Comparison of ENCODE assay signal across 13 cellular contexts in the genomic region with DNA sequence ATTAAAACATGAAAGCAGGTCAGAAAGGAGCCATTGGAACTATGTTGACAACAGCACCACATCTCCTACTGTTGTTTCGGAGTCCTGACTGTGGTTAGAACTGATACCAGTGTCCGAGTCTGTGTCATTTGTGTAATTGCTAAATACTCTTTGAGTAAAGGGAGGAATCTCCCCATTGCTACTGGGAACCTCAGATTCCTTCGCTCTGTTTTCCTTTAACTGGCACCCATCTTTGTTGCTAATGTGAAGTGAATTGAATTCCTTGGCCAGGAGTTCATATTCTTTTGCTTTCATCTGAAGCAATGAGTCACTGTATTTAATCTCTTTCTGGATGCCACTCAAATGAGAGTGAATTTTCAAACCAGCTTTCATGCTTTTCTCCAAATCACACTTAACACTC. TPM values are rescaled to one million over a fixed set of nuclear protein-coding genes. Genes with fewer than 3 reads are reported as not detected.
DNase-seq lines count a peak whose midpoint lies in the region; ATAC-seq and TF ChIP-seq lines count a peak whose summit lies in the region.
"Had no signal": no experiment of that assay in that cellular context is flagged by ENCODE, and none has a peak within 500 bp of the region (broad histone marks: within the 10 kb centered on the region; RNA-seq: fewer than 3 reads in every experiment).

No MANE protein-coding gene starts in this region.

- TF ChIP-seq CTCF in A673 (conservative IDR thresholded peaks at IDR 0.05; ENCODE audit: low read depth, low read length) (no peak), HCT116 (IDR thresholded peaks at IDR 0.05 in 2 of 3, conservative IDR thresholded peaks at IDR 0.05 in 1 of 3; ENCODE audit: borderline replicate concordance in 1 of 3, insufficient read depth in 1 of 3, low read depth in 2 of 3, low read length in 2 of 3) (no peak), astrocyte of the cerebellum (IDR thresholded peaks at IDR 0.05; ENCODE audit: low read depth, low read length, missing control alignments) (no peak), type B pancreatic cell (conservative IDR thresholded peaks at IDR 0.05) (no peak)

- H3K36me3 ChIP-seq in A673 (ENCODE audit: insufficient read depth, low read length, poor library complexity, severe bottlenecking) (no peaks in the 10 kb centered on the region), HCT116 (ENCODE audit: control insufficient read depth in 1 of 2, insufficient read depth in 2 of 2, low read length in 2 of 2) (no peaks in the 10 kb centered on the region)
- H3K36me3 ChIP-seq: cardiac muscle cell had no signal

- DNase-seq in A673 (ENCODE audit: low spot score) (peak; percentile 37), HCT116 (ENCODE audit: low read depth, low spot score) (no peak), astrocyte of the cerebellum (ENCODE audit: low read depth) (peak; percentile 69), glomerular visceral epithelial cell (ENCODE audit: extremely low spot score) (peak; percentile 63), type B pancreatic cell (ENCODE audit: extremely low spot score, unreplicated experiment) (no peak)
- DNase-seq in activated T-cell treated with anti-CD3 and anti-CD28 coated beads, Interleukin-2, amount 50 U/mL, for 48 hours: no peak
- DNase-seq: KG1; NCI-H1694; NK-92 treated with Interleukin-12 subunit alpha and Interleukin-12 subunit beta, amount 100 ng/mL, for 24 hours; spleen had no signal

- H3K4me2 ChIP-seq in HCT116 (ENCODE audit: low read length): peak overlapping the region; percentile 20; the same call in 1 of the 2 replicates

- in situ Hi-C loops in astrocyte of the cerebellum (cut with HindIII; ENCODE audit: low sequenced_read_pairs): no loop called here

- H3K27ac ChIP-seq in A673 (ENCODE audit: low read depth, low read length, poor library complexity, severe bottlenecking): no peak overlapping the region
- H3K27ac ChIP-seq in HCT116 (ENCODE audit: low read depth, low read length): no peak overlapping the region
- H3K27ac ChIP-seq: cardiac muscle cell, spleen had no signal

- H3K4me3 Mint-ChIP-seq in type B pancreatic cell: no peak overlapping the region

- no peak overlapping the region for H3K9ac ChIP-seq in HCT116 (ENCODE audit: low read length)

- H3K9me3 ChIP-seq in A673 (ENCODE audit: low read depth, low read length, poor library complexity, severe bottlenecking): no peaks in the 10 kb centered on the region
- no peaks in the 10 kb centered on the region for H3K9me3 ChIP-seq in HCT116 (ENCODE audit: control insufficient read depth in 1 of 2, insufficient read depth in 1 of 2, low read depth in 1 of 2, low read length in 2 of 2)
- H3K9me3 ChIP-seq: spleen had no signal

- RAD21 ChIA-PET in HCT116 (lab: Charles Lee; ENCODE audit: low non-redundant PET in 1 of 2, low total read pairs in 2 of 2, uncharacterized antibody in 2 of 2, unreplicated experiment in 2 of 2): no interaction called here

- no peaks in the 10 kb centered on the region for H3K36me3 Mint-ChIP-seq in type B pancreatic cell

- CTCF ChIA-PET in A673 (lab: Charles Lee): no interaction called here
- CTCF ChIA-PET in HCT116 (lab: Charles Lee): no interaction called here

- H3K79me2 ChIP-seq in HCT116 (ENCODE audit: insufficient read depth, low read length): no peaks in the 10 kb centered on the region

- ATAC-seq in HCT116 (no peak; the same call in 1 of the 2 replicates), HG02571 (IDR thresholded peaks at IDR 0.05; ENCODE audit: unreplicated experiment) (no peak), GM21423 (IDR thresholded peaks at IDR 0.05; ENCODE audit: unreplicated experiment) (no peak)

- no peak overlapping the region for H3K27ac Mint-ChIP-seq in type B pancreatic cell

- H3K27me3 ChIP-seq in A673 (replicated peaks; ENCODE audit: insufficient read depth, low read depth, low read length, poor library complexity): no peaks in the 10 kb centered on the region
- H3K27me3 ChIP-seq in HCT116 (ENCODE audit: insufficient read depth, low read length): no peaks in the 10 kb centered on the region
- H3K27me3 ChIP-seq: cardiac muscle cell, spleen had no signal

- intact Hi-C loops in A673 (cut with micrococcal nuclease; ENCODE audit: unreplicated experiment): no loop called here
- intact Hi-C loops in HCT116 (cut with micrococcal nuclease): no loop called here

- no peaks in the 10 kb centered on the region for H3K9me3 Mint-ChIP-seq in type B pancreatic cell

- no peaks in the 10 kb centered on the region for H3K9me2 ChIP-seq in HCT116 (ENCODE audit: insufficient read depth)

- H2AFZ ChIP-seq in HCT116 (ENCODE audit: low read depth, low read length, poor library complexity, severe bottlenecking): no peak overlapping the region

- no peak for TF ChIP-seq POLR2A in HCT116 (IDR thresholded peaks at IDR 0.05; ENCODE audit: borderline replicate concordance, extremely low read depth, insufficient read depth, insufficient read length)

- no peaks in the 10 kb centered on the region for H4K20me1 ChIP-seq in HCT116 (ENCODE audit: insufficient read depth)

- H3K4me1 ChIP-seq in A673 (ENCODE audit: insufficient read depth, low read length, poor library complexity, severe bottlenecking) (peaks cover 32% of the 10 kb centered on the region), HCT116 (ENCODE audit: control insufficient read depth in 1 of 2, insufficient read depth in 2 of 2, low read length in 2 of 2) (peaks cover 0 to 9% of the 10 kb centered on the region in 2 experiments; a peak in 2 of 4 replicates)
- H3K4me1 ChIP-seq: spleen had no signal

- POLR2A ChIA-PET in A673 (lab: Charles Lee; ENCODE audit: low non-redundant PET): no interaction called here
- POLR2A ChIA-PET in HCT116 (lab: Charles Lee): no interaction called here

- H3K4me1 Mint-ChIP-seq in type B pancreatic cell (ENCODE audit: unreplicated experiment): no peaks in the 10 kb centered on the region

- no peak for TF ChIP-seq RAD21 in HCT116 (IDR thresholded peaks at IDR 0.05; ENCODE audit: low read depth)

- H3K27me3 Mint-ChIP-seq in type B pancreatic cell: no peaks in the 10 kb centered on the region

- BruUV-seq in A673 (replicated peaks; lab: Mats Ljungman, UMichigan) (no TSS peak), HCT116 (replicated peaks; lab: Mats Ljungman, UMichigan) (no TSS peak)

- H3K4me3 ChIP-seq in A673 (ENCODE audit: low read depth, low read length, poor library complexity, severe bottlenecking) (no peak overlapping the region), HCT116 (replicated peaks in 1 of 2; ENCODE audit: low read depth in 1 of 2, low read length in 2 of 2) (no peak overlapping the region), astrocyte of the cerebellum (ENCODE audit: low read depth, low read length) (no peak overlapping the region)
- H3K4me3 ChIP-seq: cardiac muscle cell, spleen had no signal

TF ChIP-seq in HCT116, 20 proteins besides CTCF, POLR2A, EP300 and RAD21:
- TF ChIP-seq, protein P1, sequence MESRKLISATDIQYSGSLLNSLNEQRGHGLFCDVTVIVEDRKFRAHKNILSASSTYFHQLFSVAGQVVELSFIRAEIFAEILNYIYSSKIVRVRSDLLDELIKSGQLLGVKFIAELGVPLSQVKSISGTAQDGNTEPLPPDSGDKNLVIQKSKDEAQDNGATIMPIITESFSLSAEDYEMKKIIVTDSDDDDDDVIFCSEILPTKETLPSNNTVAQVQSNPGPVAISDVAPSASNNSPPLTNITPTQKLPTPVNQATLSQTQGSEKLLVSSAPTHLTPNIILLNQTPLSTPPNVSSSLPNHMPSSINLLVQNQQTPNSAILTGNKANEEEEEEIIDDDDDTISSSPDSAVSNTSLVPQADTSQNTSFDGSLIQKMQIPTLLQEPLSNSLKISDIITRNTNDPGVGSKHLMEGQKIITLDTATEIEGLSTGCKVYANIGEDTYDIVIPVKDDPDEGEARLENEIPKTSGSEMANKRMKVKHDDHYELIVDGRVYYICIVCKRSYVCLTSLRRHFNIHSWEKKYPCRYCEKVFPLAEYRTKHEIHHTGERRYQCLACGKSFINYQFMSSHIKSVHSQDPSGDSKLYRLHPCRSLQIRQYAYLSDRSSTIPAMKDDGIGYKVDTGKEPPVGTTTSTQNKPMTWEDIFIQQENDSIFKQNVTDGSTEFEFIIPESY (IDR thresholded peaks at IDR 0.05; ENCODE audit: extremely low read depth, insufficient replicate concordance, low read length): no peak
- TF ChIP-seq EZH2 (IDR thresholded peaks at IDR 0.05) (no peak), TCF7L2 (IDR thresholded peaks at IDR 0.05; ENCODE audit: borderline replicate concordance, extremely low read depth, insufficient read depth, insufficient read length) (no peak), POLR2AphosphoS5 (IDR thresholded peaks at IDR 0.05; ENCODE audit: low read depth, low read length) (no peak), ELF1 (IDR thresholded peaks at IDR 0.05; ENCODE audit: borderline replicate concordance, low read depth) (no peak), JUND (IDR thresholded peaks at IDR 0.05) (0 out of 2 replicates have a peak, but pooled peaks have one; percentile 28), SP1 (IDR thresholded peaks at IDR 0.05; ENCODE audit: low read depth) (no peak), YY1 (IDR thresholded peaks at IDR 0.05; ENCODE audit: extremely low read depth, insufficient replicate concordance, low read depth, low read length) (no peak), SIN3A (IDR thresholded peaks at IDR 0.05; ENCODE audit: low read depth) (no peak), ZNF274 (IDR thresholded peaks at IDR 0.05; ENCODE audit: low read depth, low read length) (no peak), FOSL1 (IDR thresholded peaks at IDR 0.05; ENCODE audit: low read depth) (peak; percentile 17; the same call in 1 of the 2 replicates), CEBPB (IDR thresholded peaks at IDR 0.05; ENCODE audit: low read depth) (no peak)
- TF ChIP-seq, protein P2, sequence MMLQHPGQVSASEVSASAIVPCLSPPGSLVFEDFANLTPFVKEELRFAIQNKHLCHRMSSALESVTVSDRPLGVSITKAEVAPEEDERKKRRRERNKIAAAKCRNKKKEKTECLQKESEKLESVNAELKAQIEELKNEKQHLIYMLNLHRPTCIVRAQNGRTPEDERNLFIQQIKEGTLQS (IDR thresholded peaks at IDR 0.05): no peak
- TF ChIP-seq, protein P3, sequence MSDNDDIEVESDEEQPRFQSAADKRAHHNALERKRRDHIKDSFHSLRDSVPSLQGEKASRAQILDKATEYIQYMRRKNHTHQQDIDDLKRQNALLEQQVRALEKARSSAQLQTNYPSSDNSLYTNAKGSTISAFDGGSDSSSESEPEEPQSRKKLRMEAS (IDR thresholded peaks at IDR 0.05): no peak

RNA-seq across cellular contexts. Expression of a gene that starts 31.5 kb away (rescaled TPM):
- total RNA-seq in A673 (2021): 0.09 and 0.19 TPM in 2 replicates
- total RNA-seq in HCT116 (2021; ENCODE audit: unreplicated experiment): not detected
- polyA plus RNA-seq in HCT116 (2012): 0.01 TPM in 1 of 2 replicates, not detected in the other
- total RNA-seq in type B pancreatic cell (ENCODE audit: low replicate concordance): 2.0 and 5.3 TPM in 2 replicates

Comparison
In these comparisons a context has a peak if more than half of its experiments do, and no peak if none do; other contexts are left out.
1. DNase-seq: peak in A673 (single experiment), astrocyte of the cerebellum (single experiment) and glomerular visceral epithelial cell (single experiment); none in HCT116 (single experiment), activated T-cell treated with anti-CD3 and anti-CD28 coated beads, Interleukin-2, amount 50 U/mL, for 48 hours (0 of 2) and type B pancreatic cell (single experiment).